In the genomic region with DNA sequence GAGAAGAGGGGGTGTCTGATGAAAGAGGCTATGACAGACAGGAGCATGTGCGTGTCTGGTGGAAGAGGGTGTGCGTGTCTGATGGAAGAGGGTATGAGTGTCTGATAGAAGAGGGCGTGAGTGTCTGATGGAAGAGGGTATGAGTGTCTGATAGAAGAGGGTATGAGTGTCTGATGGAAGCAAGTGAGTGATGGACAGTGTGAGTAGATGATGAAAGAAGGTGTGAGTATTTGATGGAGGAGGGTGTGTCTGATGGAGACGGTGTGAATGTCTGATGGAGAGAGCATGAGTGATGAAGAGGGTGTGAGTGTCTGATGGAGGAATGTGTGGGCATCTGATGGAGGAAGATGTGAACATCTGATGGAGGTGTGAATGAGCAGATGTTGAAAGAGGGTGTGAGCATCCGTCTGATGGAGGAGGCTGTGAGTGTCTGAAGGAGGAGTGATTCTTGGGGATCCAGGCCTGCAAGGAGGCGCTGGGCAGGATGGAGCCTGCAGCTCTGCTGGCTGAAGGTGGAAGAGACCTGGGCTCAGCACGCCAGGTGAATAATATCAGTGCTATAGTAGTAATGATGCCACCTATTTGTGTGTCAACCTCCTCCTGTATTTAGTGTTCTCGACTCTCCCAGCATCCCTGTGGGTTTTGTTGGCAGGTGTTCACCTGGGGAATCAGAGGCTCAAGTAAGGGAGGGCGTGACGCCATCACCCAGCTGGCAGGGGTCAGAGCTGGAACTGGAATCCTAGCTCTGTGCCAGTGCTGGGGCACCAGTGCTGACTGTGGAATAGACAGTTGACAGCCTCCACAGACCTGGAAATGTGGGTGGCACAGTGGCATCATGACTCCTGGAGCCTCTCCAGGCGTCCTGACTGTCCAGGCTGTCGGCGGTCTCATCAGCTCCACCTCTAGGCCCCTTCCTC, we compare ENCODE assay signal across 13 cellular contexts.
DNase-seq lines count a peak whose midpoint lies in the region; ATAC-seq and TF ChIP-seq lines count a peak whose summit lies in the region.
"Had no signal": no experiment of that assay in that cellular context is flagged by ENCODE, and none has a peak within 500 bp of the region (broad histone marks: within the 10 kb centered on the region; RNA-seq: fewer than 3 reads in every experiment).

No MANE protein-coding gene starts in this region.

- H3K27ac Mint-ChIP-seq in endothelial cell (ENCODE audit: unreplicated experiment) (peak overlapping the region; percentile 84), type B pancreatic cell (peak overlapping the region; percentile 64), WTC11 (no peak overlapping the region)
- no peak overlapping the region for H3K27ac Mint-ChIP-seq in effector memory CD8-positive, alpha-beta T cell
- H3K27ac Mint-ChIP-seq: activated T-helper 1 cell treated with anti-CD3 and anti-CD28 coated beads, Interleukin-12 subunit alpha, Interleukin-12 subunit beta, Interleukin-2, Interleukin-4 antibody, amounts not matched to agents 30 ng/mL and 10 ng/mL and 1 ng/mL, durations not matched to agents 14 hours and 24 hours and 36 hours had no signal

- CTCF ChIA-PET in WTC11 (lab: Charles Lee): interaction anchor here (1.2 to 1.5 kb wide), 2 partner anchors 10 to 47 kb away, joined by 4 read pairs; no protein-coding TSS in a partner anchor

- POLR2A ChIA-PET in WTC11 (lab: Charles Lee): no interaction called here

- H3K9me3 Mint-ChIP-seq in endothelial cell (ENCODE audit: unreplicated experiment) (no peaks in the 10 kb centered on the region), type B pancreatic cell (no peaks in the 10 kb centered on the region), WTC11 (no peaks in the 10 kb centered on the region)
- H3K9me3 Mint-ChIP-seq in effector memory CD8-positive, alpha-beta T cell: no peaks in the 10 kb centered on the region
- H3K9me3 Mint-ChIP-seq: activated T-helper 1 cell treated with anti-CD3 and anti-CD28 coated beads, Interleukin-12 subunit alpha, Interleukin-12 subunit beta, Interleukin-2, Interleukin-4 antibody, amounts not matched to agents 30 ng/mL and 10 ng/mL and 1 ng/mL, durations not matched to agents 14 hours and 24 hours and 36 hours had no signal

- H3K27me3 Mint-ChIP-seq in endothelial cell (ENCODE audit: unreplicated experiment) (peaks cover 9% of the 10 kb centered on the region), type B pancreatic cell (peaks cover 48% of the 10 kb centered on the region), WTC11 (ENCODE audit: low read depth) (peaks cover 38% of the 10 kb centered on the region)
- H3K27me3 Mint-ChIP-seq in effector memory CD8-positive, alpha-beta T cell: peaks cover 43 to 77% of the 10 kb centered on the region in 2 donors

- intact Hi-C loops in Right ventricle myocardium superior (cut with DNase I) (no loop called here), left cardiac atrium (cut with DNase I) (no loop called here)

- TF ChIP-seq CTCF in endothelial cell (IDR thresholded peaks at IDR 0.05; ENCODE audit: unreplicated experiment) (no peak), type B pancreatic cell (conservative IDR thresholded peaks at IDR 0.05) (no peak), WTC11 (IDR thresholded peaks at IDR 0.05) (no peak)

- H3K4me3 Mint-ChIP-seq in endothelial cell (ENCODE audit: unreplicated experiment) (no peak overlapping the region), type B pancreatic cell (no peak overlapping the region), WTC11 (no peak overlapping the region)
- no peak overlapping the region for H3K4me3 Mint-ChIP-seq in effector memory CD8-positive, alpha-beta T cell
- H3K4me3 Mint-ChIP-seq: activated T-helper 1 cell treated with anti-CD3 and anti-CD28 coated beads, Interleukin-12 subunit alpha, Interleukin-12 subunit beta, Interleukin-2, Interleukin-4 antibody, amounts not matched to agents 30 ng/mL and 10 ng/mL and 1 ng/mL, durations not matched to agents 14 hours and 24 hours and 36 hours had no signal

- DNase-seq in Right ventricle myocardium superior: peak; percentile 69
- no peak for DNase-seq in left cardiac atrium
- peak; percentile 28 for DNase-seq in NCI-H2171 treated with DMSO at 0.1 percent for 48 hours (lab: John Stamatoyannopoulos, UW)
- no peak for DNase-seq in endothelial cell (ENCODE audit: low spot score)
- no peak for DNase-seq in type B pancreatic cell (ENCODE audit: extremely low spot score, unreplicated experiment)
- no peak for DNase-seq in effector memory CD8-positive, alpha-beta T cell
- no peak for DNase-seq in WTC11 (ENCODE audit: low spot score)
- DNase-seq: activated CD4-positive, alpha-beta T cell treated with anti-CD3 and anti-CD28 coated beads for 4 hours; aorta; GM23248; T-helper 1 cell had no signal

- H3K4me1 Mint-ChIP-seq in endothelial cell (ENCODE audit: unreplicated experiment) (peaks cover 31% of the 10 kb centered on the region), type B pancreatic cell (ENCODE audit: unreplicated experiment) (peaks cover 9% of the 10 kb centered on the region), WTC11 (peaks cover 7% of the 10 kb centered on the region)
- H3K4me1 Mint-ChIP-seq in effector memory CD8-positive, alpha-beta T cell (ENCODE audit: low read depth in 2 of 2): no peaks in the 10 kb centered on the region

- ATAC-seq in Right ventricle myocardium superior (ENCODE audit: poor library complexity) (peak; percentile 67), left cardiac atrium (no peak), WTC11 (no peak)
- no peak for ATAC-seq in activated CD4-positive, CD25-positive, alpha-beta regulatory T cell treated with anti-CD3 and anti-CD28 coated beads, Interleukin-2, amount 50 U/mL, for 24 hours
- no peak for ATAC-seq in effector memory CD8-positive, alpha-beta T cell (replicated peaks)

- H3K36me3 Mint-ChIP-seq in endothelial cell (ENCODE audit: low read depth, unreplicated experiment) (peaks cover 4% of the 10 kb centered on the region), type B pancreatic cell (no peaks in the 10 kb centered on the region), WTC11 (no peaks in the 10 kb centered on the region)
- no peaks in the 10 kb centered on the region for H3K36me3 Mint-ChIP-seq in effector memory CD8-positive, alpha-beta T cell (ENCODE audit: insufficient read depth)

TF ChIP-seq in WTC11, 78 proteins besides CTCF, POLR2A, EP300 and RAD21:
- TF ChIP-seq, protein P1, sequence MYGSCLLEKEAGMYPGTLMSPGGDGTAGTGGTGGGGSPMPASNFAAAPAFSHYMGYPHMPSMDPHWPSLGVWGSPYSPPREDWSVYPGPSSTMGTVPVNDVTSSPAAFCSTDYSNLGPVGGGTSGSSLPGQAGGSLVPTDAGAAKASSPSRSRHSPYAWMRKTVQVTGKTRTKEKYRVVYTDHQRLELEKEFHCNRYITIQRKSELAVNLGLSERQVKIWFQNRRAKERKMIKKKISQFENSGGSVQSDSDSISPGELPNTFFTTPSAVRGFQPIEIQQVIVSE (CRISPR knock-in tag; IDR thresholded peaks at IDR 0.05; ENCODE audit: borderline replicate concordance): no peak
- TF ChIP-seq FOXK1 (CRISPR knock-in tag; IDR thresholded peaks at IDR 0.05) (no peak), ZBTB21 (CRISPR knock-in tag; IDR thresholded peaks at IDR 0.05; ENCODE audit: borderline replicate concordance) (no peak), SOX15 (CRISPR knock-in tag; IDR thresholded peaks at IDR 0.05) (no peak)
TF ChIP-seq in WTC11: peak in this region for 0.

Comparison
In these comparisons a context has a peak if more than half of its experiments do, and no peak if none do; other contexts are left out.
1. DNase-seq: peak in Right ventricle myocardium superior (single experiment) and NCI-H2171 treated with DMSO at 0.1 percent for 48 hours (single experiment); none in left cardiac atrium (single experiment), endothelial cell (single experiment), type B pancreatic cell (single experiment), effector memory CD8-positive, alpha-beta T cell (0 of 3) and WTC11 (single experiment).
2. H3K27ac Mint-ChIP-seq: peak in endothelial cell (single experiment) and type B pancreatic cell (single experiment); none in effector memory CD8-positive, alpha-beta T cell (0 of 2) and WTC11 (single experiment).